ENCODE assay signal across 23 cellular contexts in genomic region chr10:31149835-31150512, GRCh38.
"Had no signal": no experiment of that assay in that cellular context is flagged by ENCODE, and none has a peak within 500 bp of the region (broad histone marks: within the 10 kb centered on the region; RNA-seq: fewer than 3 reads in every experiment).

No MANE protein-coding gene starts in this region.

- H3K27ac ChIP-seq: body of pancreas, foreskin keratinocyte, pancreas, vagina had no signal

- DNase-seq: activated CD4-positive, alpha-beta memory T cell treated with anti-CD3 and anti-CD28 coated beads for 36 hours; activated CD4-positive, alpha-beta T cell treated with anti-CD3 and anti-CD28 coated beads for 1 hour; activated effector memory CD4-positive, alpha-beta T cell treated with anti-CD3 and anti-CD28 coated beads, Interleukin-2, amount 50 U/mL, for 16 hours; activated T-cell treated with anti-CD3 and anti-CD28 coated beads, Interleukin-2, amount 50 U/mL, for 48 hours; amygdala; body of pancreas; central memory CD4-positive, alpha-beta T cell; cortex of kidney; effector CD4-positive, alpha-beta T cell; left colon; mucosa of descending colon; naive thymus-derived CD4-positive, alpha-beta T cell; pancreas; stimulated activated CD4-positive, alpha-beta T cell treated with anti-CD3 and anti-CD28 coated beads, Interleukin-15, amount 100 ng/mL, for 24 hours; stimulated activated CD4-positive, alpha-beta T cell treated with anti-CD3 and anti-CD28 coated beads, Interleukin-4, amount 100 ng/mL, for 1 hour; stimulated activated naive CD4-positive, alpha-beta T cell; T-cell; T-helper 9 cell had no signal

- H3K4me1 ChIP-seq: body of pancreas, pancreas had no signal

- H3K36me3 Mint-ChIP-seq: activated CD4-positive, alpha-beta memory T cell treated with anti-CD3 and anti-CD28 coated beads for 36 hours; activated naive CD4-positive, alpha-beta T cell treated with anti-CD3 and anti-CD28 coated beads, Interleukin-2, amount 50 U/mL, for 72 hours; T-cell had no signal

- H3K27ac Mint-ChIP-seq: activated CD4-positive, alpha-beta memory T cell treated with anti-CD3 and anti-CD28 coated beads for 36 hours; activated naive CD4-positive, alpha-beta T cell treated with anti-CD3 and anti-CD28 coated beads, Interleukin-2, amount 50 U/mL, for 72 hours; T-cell had no signal

- H3K27me3 ChIP-seq: body of pancreas, foreskin keratinocyte, pancreas, tibial nerve, vagina had no signal

- H3K4me3 Mint-ChIP-seq: activated CD4-positive, alpha-beta memory T cell treated with anti-CD3 and anti-CD28 coated beads for 36 hours; naive thymus-derived CD4-positive, alpha-beta T cell; T-cell had no signal

- ATAC-seq: activated naive CD4-positive, alpha-beta T cell treated with anti-CD3 and anti-CD28 coated beads, Interleukin-2, amount 50 U/mL, for 72 hours; body of pancreas; foreskin keratinocyte; left colon; mucosa of descending colon; naive thymus-derived CD4-positive, alpha-beta T cell; pancreas; T-cell had no signal

- H3K9me3 ChIP-seq: body of pancreas, mucosa of descending colon, pancreas, tibial nerve, vagina had no signal

- H3K4me3 ChIP-seq: body of pancreas, mucosa of descending colon, pancreas, skin epidermis, tibial nerve, vagina had no signal

- H3K36me3 ChIP-seq: pancreas, tibial nerve, vagina had no signal

- H3K9me3 Mint-ChIP-seq: T-cell had no signal
